ENCODE assay signal across 19 cellular contexts in genomic region chr4:134126161-134126560, GRCh38.
DNase-seq lines count a peak whose midpoint lies in the region; TF ChIP-seq lines count a peak whose summit lies in the region.
"Had no signal": no experiment of that assay in that cellular context is flagged by ENCODE, and none has a peak within 500 bp of the region (broad histone marks: within the 10 kb centered on the region; RNA-seq: fewer than 3 reads in every experiment).

No MANE protein-coding gene starts in this region.

- H3K36me3 ChIP-seq in A673 (ENCODE audit: insufficient read depth, low read length, poor library complexity, severe bottlenecking) (no peaks in the 10 kb centered on the region), mesendoderm (ENCODE audit: control insufficient read depth, insufficient read depth, low read length) (no peaks in the 10 kb centered on the region)
- no peaks in the 10 kb centered on the region for H3K36me3 ChIP-seq in CD4-positive, alpha-beta memory T cell (ENCODE audit: insufficient read depth, low read length)
- H3K36me3 ChIP-seq: BLaER1 had no signal

- CTCF ChIA-PET in A673 (lab: Charles Lee) = no interaction called here
- CTCF ChIA-PET in CD4-positive, alpha-beta memory T cell (lab: Charles Lee; ENCODE audit: partially characterized antibody) = no interaction called here

- H2BK5ac ChIP-seq in mesendoderm (ENCODE audit: low read length) = no peak overlapping the region

- H2BK15ac ChIP-seq in mesendoderm (replicated peaks; ENCODE audit: low read depth) = no peak overlapping the region

- H2BK120ac ChIP-seq in mesendoderm (ENCODE audit: low read depth, low read length) = no peak overlapping the region

- BruUV-seq in A673 (replicated peaks; lab: Mats Ljungman, UMichigan) = no TSS peak

- TF ChIP-seq CTCF in A673 (conservative IDR thresholded peaks at IDR 0.05; ENCODE audit: low read depth, low read length) (no peak), GM10266 (IDR thresholded peaks at IDR 0.05; ENCODE audit: control insufficient read depth, insufficient read depth, low read depth, missing control alignments) (no peak), coronary artery (IDR thresholded peaks at IDR 0.05) (no peak)

- no peak overlapping the region for H3K9ac ChIP-seq in mesendoderm (ENCODE audit: low read length)
- H3K9ac ChIP-seq: BLaER1 had no signal

- H3K4me1 Mint-ChIP-seq in CD4-positive, alpha-beta memory T cell = no peaks in the 10 kb centered on the region
- H3K4me1 Mint-ChIP-seq: B cell; CD4-positive, CD25-positive, alpha-beta regulatory T cell; CD8-positive, alpha-beta memory T cell; GM23338 had no signal

- H3K4me3 Mint-ChIP-seq in CD4-positive, alpha-beta memory T cell = no peak overlapping the region
- H3K4me3 Mint-ChIP-seq: B cell; CD4-positive, CD25-positive, alpha-beta regulatory T cell; CD8-positive, alpha-beta memory T cell; GM23338; H9 had no signal

- no peak overlapping the region for H3K23ac ChIP-seq in mesendoderm (ENCODE audit: low read length)

- WGBS in mesendoderm (ENCODE audit: extremely low coverage, insufficient coverage, low lambda C conversion rate) = no CpG with 5 or more reads among the region's 1 CpG

- H3K9me3 ChIP-seq in A673 (ENCODE audit: low read depth, low read length, poor library complexity, severe bottlenecking) = no peaks in the 10 kb centered on the region
- peaks cover 0 to 5% of the 10 kb centered on the region in 2 donors for H3K9me3 ChIP-seq in CD4-positive, alpha-beta memory T cell (ENCODE audit: control insufficient read depth in 1 of 2, low read length in 2 of 2)
- H3K9me3 ChIP-seq: BLaER1 had no signal

- H3K27ac ChIP-seq in A673 (ENCODE audit: low read depth, low read length, poor library complexity, severe bottlenecking) (no peak overlapping the region), mesendoderm (ENCODE audit: low read depth, low read length) (no peak overlapping the region), substantia nigra (ENCODE audit: low read depth, low read length, poor library complexity, severe bottlenecking) (no peak overlapping the region), coronary artery (no peak overlapping the region)
- H3K27ac ChIP-seq in CD4-positive, alpha-beta memory T cell (ENCODE audit: low read depth, low read length) = no peak overlapping the region
- H3K27ac ChIP-seq: BLaER1, C4-2B had no signal

- no peak overlapping the region for H2AK5ac ChIP-seq in mesendoderm (ENCODE audit: low read length)

- H3K36me3 Mint-ChIP-seq in CD4-positive, alpha-beta memory T cell = no peaks in the 10 kb centered on the region
- H3K36me3 Mint-ChIP-seq: CD4-positive, CD25-positive, alpha-beta regulatory T cell; CD8-positive, alpha-beta memory T cell had no signal

- DNase-seq in A673 (ENCODE audit: low spot score) (peak; percentile 4), LHCN-M2 (ENCODE audit: low read depth) (peak; percentile 4), NCI-H526 treated with DMSO at 0.1 percent for 48 hours (lab: John Stamatoyannopoulos, UW) (peak; percentile 39), mesendoderm (peak; percentile 91), GM10266 (ENCODE audit: extremely low spot score) (no peak), substantia nigra (lab: John Stamatoyannopoulos, UW) (no peak), coronary artery (ENCODE audit: low spot score) (no peak)
- DNase-seq in CD4-positive, alpha-beta memory T cell = no peak
- DNase-seq: CD4-positive, CD25-positive, alpha-beta regulatory T cell; CD8-positive, alpha-beta memory T cell; DMS 273 treated with DMSO at 0.1 percent for 48 hours; DMS79; EL; GDM1; H9 had no signal

- H3K27me3 ChIP-seq in A673 (replicated peaks; ENCODE audit: insufficient read depth, low read depth, low read length, poor library complexity) (no peaks in the 10 kb centered on the region), mesendoderm (ENCODE audit: insufficient read depth, low read length, poor library complexity) (no peaks in the 10 kb centered on the region)
- no peaks in the 10 kb centered on the region for H3K27me3 ChIP-seq in CD4-positive, alpha-beta memory T cell (ENCODE audit: insufficient read depth, low read length)
- H3K27me3 ChIP-seq: BLaER1 had no signal

- no peak overlapping the region for H3K27ac Mint-ChIP-seq in CD4-positive, alpha-beta memory T cell
- H3K27ac Mint-ChIP-seq: B cell; CD4-positive, CD25-positive, alpha-beta regulatory T cell; CD8-positive, alpha-beta memory T cell; GM23338; H9 had no signal

- H3K79me1 ChIP-seq in mesendoderm (ENCODE audit: low read length) = no peaks in the 10 kb centered on the region

- no peak overlapping the region for H3K4me2 ChIP-seq in mesendoderm (ENCODE audit: low read length)
- H3K4me2 ChIP-seq: BLaER1, GM23338 had no signal

- no peak overlapping the region for H3K56ac ChIP-seq in mesendoderm (ENCODE audit: low read length)

- H3K79me2 ChIP-seq in mesendoderm (ENCODE audit: control insufficient read depth, insufficient read depth, low read length) = no peaks in the 10 kb centered on the region

- H4K5ac ChIP-seq in mesendoderm (ENCODE audit: low read length) = no peak overlapping the region

- H3K4me1 ChIP-seq in A673 (ENCODE audit: insufficient read depth, low read length, poor library complexity, severe bottlenecking) = no peaks in the 10 kb centered on the region
- peaks cover 1% of the 10 kb centered on the region for H3K4me1 ChIP-seq in mesendoderm (ENCODE audit: control insufficient read depth, low read depth, low read length)
- no peaks in the 10 kb centered on the region for H3K4me1 ChIP-seq in CD4-positive, alpha-beta memory T cell (ENCODE audit: insufficient read depth, low read length)

- no peaks in the 10 kb centered on the region for H3K27me3 Mint-ChIP-seq in CD4-positive, alpha-beta memory T cell
- H3K27me3 Mint-ChIP-seq: B cell; CD4-positive, CD25-positive, alpha-beta regulatory T cell; CD8-positive, alpha-beta memory T cell had no signal

- POLR2A ChIA-PET in A673 (lab: Charles Lee; ENCODE audit: low non-redundant PET) = no interaction called here
- POLR2A ChIA-PET in CD4-positive, alpha-beta memory T cell (lab: Charles Lee; ENCODE audit: partially characterized antibody) = no interaction called here

- H3K4ac ChIP-seq in mesendoderm (ENCODE audit: low read depth, low read length) = no peak overlapping the region

- intact Hi-C loops in A673 (cut with micrococcal nuclease; ENCODE audit: unreplicated experiment) = no loop called here
- intact Hi-C loops in CD4-positive, alpha-beta memory T cell (cut with micrococcal nuclease) = no loop called here

- peaks cover 0 to 24% (median 9%) of the 10 kb centered on the region in 8 donors for H3K9me3 Mint-ChIP-seq in CD4-positive, alpha-beta memory T cell
- H3K9me3 Mint-ChIP-seq: GM23338 had no signal

- H4K8ac ChIP-seq in mesendoderm (ENCODE audit: low read depth, low read length) = no peak overlapping the region

- no peak overlapping the region for H3K18ac ChIP-seq in mesendoderm (ENCODE audit: low read length)

- H3K4me3 ChIP-seq in A673 (ENCODE audit: low read depth, low read length, poor library complexity, severe bottlenecking) (no peak overlapping the region), mesendoderm (ENCODE audit: low read length) (no peak overlapping the region), coronary artery (no peak overlapping the region)
- no peak overlapping the region for H3K4me3 ChIP-seq in CD4-positive, alpha-beta memory T cell (ENCODE audit: low read length in 2 of 2)
- H3K4me3 ChIP-seq: BLaER1, GM23338 had no signal

Comparison
In these comparisons a context has a peak if more than half of its experiments do, and no peak if none do; other contexts are left out.
1. DNase-seq: peak in A673 (single experiment), LHCN-M2 (single experiment), NCI-H526 treated with DMSO at 0.1 percent for 48 hours (single experiment) and mesendoderm (single experiment); none in GM10266 (single experiment), substantia nigra (0 of 49), coronary artery (single experiment) and CD4-positive, alpha-beta memory T cell (0 of 5).